8 cellular contexts compared by ENCODE assay signal in genomic region chr3:36893137-36893557, GRCh38. TPM values are rescaled to one million over a fixed set of nuclear protein-coding genes. Genes with fewer than 3 reads are reported as not detected.
DNase-seq lines count a peak whose midpoint lies in the region; ATAC-seq and TF ChIP-seq lines count a peak whose summit lies in the region.

No MANE protein-coding gene starts in this region.

- H3K9ac ChIP-seq in SK-N-SH = no peak overlapping the region

- CTCF ChIA-PET in SK-N-SH (lab: Yijun Ruan, JAX) = no interaction called here

- H3K9me2 ChIP-seq in SK-N-SH = no peaks in the 10 kb centered on the region

- peaks cover 0 to 13% of the 10 kb centered on the region in 2 experiments; a peak in 2 of 4 replicates for H3K4me1 ChIP-seq in SK-N-SH (ENCODE audit: control insufficient read depth in 1 of 2, insufficient read depth in 2 of 2, low read depth in 1 of 2, low read length in 1 of 2)

- TF ChIP-seq CTCF in SK-N-SH (IDR thresholded peaks at IDR 0.05) (no peak), epithelial cell of esophagus (IDR thresholded peaks at IDR 0.05; ENCODE audit: insufficient read depth, low read depth, low read length, missing control alignments) (no peak), nephron progenitor cell (IDR thresholded peaks at IDR 0.05) (no peak)

- no peak for DNase-seq in SK-N-SH
- DNase-seq in RPMI7951 (ENCODE audit: low read depth) = peak; percentile 61
- peak; percentile 67 for DNase-seq in epithelial cell of esophagus (ENCODE audit: low read depth)
- no peak for DNase-seq in nephron progenitor cell
- DNase-seq in D341Med (ENCODE audit: low spot score) = no peak
- DNase-seq in NK-92 treated with Interleukin-12 subunit alpha and Interleukin-12 subunit beta, amount 100 ng/mL, for 24 hours (lab: John Stamatoyannopoulos, UW) = no peak

- POLR2A ChIA-PET in SK-N-SH (lab: Yijun Ruan, JAX) = interaction anchor here (0.6 kb wide), 1 partner anchor 29 kb away, joined by 4 read pairs; no protein-coding TSS in a partner anchor

- H3K4me1 Mint-ChIP-seq in nephron progenitor cell = peaks cover 12% of the 10 kb centered on the region

- H3K4me3 ChIP-seq in SK-N-SH (ENCODE audit: low read depth in 2 of 2, low read length in 1 of 2) (no peak overlapping the region), epithelial cell of esophagus (ENCODE audit: low read length) (no peak overlapping the region)

- no peak for ATAC-seq in SK-N-SH treated with all-trans-retinoic acid at 6 μM for 48 hours
- peak; percentile 30 for ATAC-seq in HG02610 (IDR thresholded peaks at IDR 0.05; ENCODE audit: unreplicated experiment)

- no peak overlapping the region for H3K4me2 ChIP-seq in SK-N-SH

- H3K36me3 ChIP-seq in SK-N-SH (replicated peaks in 1 of 2; ENCODE audit: control insufficient read depth in 1 of 2, insufficient read depth in 2 of 2, low read length in 1 of 2) = no peaks in the 10 kb centered on the region

- H3K27me3 ChIP-seq in SK-N-SH (ENCODE audit: insufficient read depth) = no peaks in the 10 kb centered on the region

- no peak overlapping the region for H3K27ac ChIP-seq in SK-N-SH (ENCODE audit: low read depth in 2 of 2, low read length in 1 of 2)

- TF ChIP-seq EP300 in SK-N-SH (IDR thresholded peaks at IDR 0.05; ENCODE audit: borderline replicate concordance in 1 of 2, low read depth in 1 of 2, low read length in 1 of 2) = no peak

- peaks cover 4% of the 10 kb centered on the region for H3K27me3 Mint-ChIP-seq in nephron progenitor cell (ENCODE audit: low read depth, poor library complexity)

- no peaks in the 10 kb centered on the region for H3K9me3 ChIP-seq in SK-N-SH

- H3K36me3 Mint-ChIP-seq in nephron progenitor cell (ENCODE audit: low read depth) = peaks cover 56% of the 10 kb centered on the region

- TF ChIP-seq RAD21 in SK-N-SH (IDR thresholded peaks at IDR 0.05; ENCODE audit: low read length) = no peak

- no peaks in the 10 kb centered on the region for H3K79me2 ChIP-seq in SK-N-SH (ENCODE audit: insufficient read depth)

- H2AFZ ChIP-seq in SK-N-SH (ENCODE audit: low read depth) = 0 out of 2 replicates have a peak overlapping the region, but pooled peaks have one; percentile 1

- no peaks in the 10 kb centered on the region for H3K9me3 Mint-ChIP-seq in nephron progenitor cell

- no peaks in the 10 kb centered on the region for H4K20me1 ChIP-seq in SK-N-SH (ENCODE audit: insufficient read depth)

- peak overlapping the region; percentile 69 for H3K27ac Mint-ChIP-seq in nephron progenitor cell

- H3F3A ChIP-seq in SK-N-SH (replicated peaks; ENCODE audit: insufficient read depth) = no peaks in the 10 kb centered on the region

- WGBS in SK-N-SH (ENCODE audit: low lambda C conversion rate) = 63% methylated on average over 2 of the region's 2 CpGs

- no peak overlapping the region for H3K4me3 Mint-ChIP-seq in nephron progenitor cell

TF ChIP-seq in SK-N-SH, 30 proteins besides CTCF, POLR2A, EP300 and RAD21 (continues in another document):
- TF ChIP-seq MEF2A (IDR thresholded peaks at IDR 0.05; ENCODE audit: borderline replicate concordance, low read depth) (no peak), NRF1 (IDR thresholded peaks at IDR 0.05; ENCODE audit: low read depth, low read length) (no peak), ELF1 (IDR thresholded peaks at IDR 0.05) (no peak), YY1 (IDR thresholded peaks at IDR 0.05; ENCODE audit: low read depth) (no peak), POLR2AphosphoS5 (IDR thresholded peaks at IDR 0.05; ENCODE audit: low read depth, low read length) (no peak), TAF1 (IDR thresholded peaks at IDR 0.05; ENCODE audit: borderline replicate concordance, low read depth, low read length) (no peak), RXRA (IDR thresholded peaks at IDR 0.05; ENCODE audit: borderline replicate concordance, low read depth) (no peak), SMC3 (IDR thresholded peaks at IDR 0.05; ENCODE audit: low read depth, low read length) (no peak), CHD2 (IDR thresholded peaks at IDR 0.05; ENCODE audit: low read length, partially characterized antibody) (no peak), JUND (IDR thresholded peaks at IDR 0.05) (no peak), ZBTB33 (IDR thresholded peaks at IDR 0.05; ENCODE audit: borderline replicate concordance, low read depth) (no peak), USF1 (IDR thresholded peaks at IDR 0.05; ENCODE audit: borderline replicate concordance, low read depth) (no peak), MAX (IDR thresholded peaks at IDR 0.05; ENCODE audit: low read depth) (no peak), TEAD4 (IDR thresholded peaks at IDR 0.05; ENCODE audit: borderline replicate concordance, insufficient read depth) (no peak)

TF ChIP-seq in SK-N-SH treated with all-trans-retinoic acid at 6 μM for 48 hours, 23 proteins besides CTCF, POLR2A, EP300 and RAD21 (continues in another document):
- TF ChIP-seq RARB (CRISPR knock-in tag; IDR thresholded peaks at IDR 0.05) = no peak
- no peak for TF ChIP-seq ARNTL (CRISPR knock-in tag; IDR thresholded peaks at IDR 0.05; ENCODE audit: borderline replicate concordance, low read depth)
- no peak for TF ChIP-seq OSR1 (CRISPR knock-in tag; IDR thresholded peaks at IDR 0.05)
- no peak for TF ChIP-seq BACH2 (CRISPR knock-in tag; IDR thresholded peaks at IDR 0.05; ENCODE audit: borderline replicate concordance)
- no peak for TF ChIP-seq TCF4 (CRISPR knock-in tag; IDR thresholded peaks at IDR 0.05; ENCODE audit: borderline replicate concordance)
- TF ChIP-seq PATZ1 (CRISPR knock-in tag; IDR thresholded peaks at IDR 0.05; ENCODE audit: borderline replicate concordance) = no peak
- TF ChIP-seq POU6F1 (CRISPR knock-in tag; IDR thresholded peaks at IDR 0.05; ENCODE audit: borderline replicate concordance, low read depth) = no peak
- no peak for TF ChIP-seq ISL1 (CRISPR knock-in tag; IDR thresholded peaks at IDR 0.05)
- no peak for TF ChIP-seq CSRNP3 (CRISPR knock-in tag; IDR thresholded peaks at IDR 0.05)
- TF ChIP-seq CSDC2 (CRISPR knock-in tag; IDR thresholded peaks at IDR 0.05) = no peak
- TF ChIP-seq TOX (CRISPR knock-in tag; IDR thresholded peaks at IDR 0.05; ENCODE audit: borderline replicate concordance) = no peak

RNA-seq across cellular contexts. Expression of gene TRANK1, which starts 51.7 kb away (rescaled TPM):
- polyA plus RNA-seq in SK-N-SH (2012; rRNA removed) = 0.16 and 0.39 TPM in 2 replicates
- 0.05 and 0.06 TPM in 2 replicates for polyA plus RNA-seq in SK-N-SH (2012; cell fraction: cytosol; rRNA removed)
- polyA plus RNA-seq in SK-N-SH (2012; cell fraction: nucleus; rRNA removed) = 1.1 and 1.4 TPM in 2 replicates
- total RNA-seq in RPMI7951 (2014; rRNA removed; shearing (Covaris generic)) = 14.0 and 15.3 TPM in 2 replicates

Comparison
In these comparisons a context has a peak if more than half of its experiments do, and no peak if none do; other contexts are left out.
1. DNase-seq: peak in RPMI7951 (single experiment) and epithelial cell of esophagus (single experiment); none in SK-N-SH (single experiment), nephron progenitor cell (single experiment), D341Med (single experiment) and NK-92 treated with Interleukin-12 subunit alpha and Interleukin-12 subunit beta, amount 100 ng/mL, for 24 hours (single experiment).